In the genomic region with DNA sequence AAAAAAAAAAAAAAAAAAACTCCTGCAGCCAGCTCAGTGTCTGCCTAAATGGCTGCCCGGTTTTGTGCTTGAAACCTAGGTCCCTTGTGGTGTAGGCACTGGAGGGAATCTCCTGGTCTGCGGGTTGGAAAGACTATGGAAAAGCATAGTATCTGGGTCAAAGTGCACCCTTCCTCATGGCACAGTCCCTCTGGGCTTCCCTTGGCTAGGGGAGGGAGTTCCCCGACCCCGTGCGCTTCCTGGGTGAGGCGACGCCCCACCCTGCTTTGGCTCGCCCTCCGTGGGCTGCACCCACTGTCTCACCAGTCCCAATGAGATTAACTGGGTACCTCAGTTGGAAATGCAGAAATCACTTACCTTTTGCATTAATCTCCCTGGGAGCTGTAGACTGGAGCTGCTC, we compare ENCODE assay signal across 19 cellular contexts. TPM values are rescaled to one million over a fixed set of nuclear protein-coding genes. Genes with fewer than 3 reads are reported as not detected.
DNase-seq lines count a peak whose midpoint lies in the region; ATAC-seq and TF ChIP-seq lines count a peak whose summit lies in the region.
"Had no signal": no experiment of that assay in that cellular context is flagged by ENCODE, and none has a peak within 500 bp of the region (broad histone marks: within the 10 kb centered on the region; RNA-seq: fewer than 3 reads in every experiment).

No MANE protein-coding gene starts in this region.

- ATAC-seq in left colon, result peak; percentile 68
- ATAC-seq in GM19467 (IDR thresholded peaks at IDR 0.05; ENCODE audit: unreplicated experiment), result no peak
- ATAC-seq: GM12878 had no signal

- H3K9ac ChIP-seq in HUES6 (ENCODE audit: low read length) (peak overlapping the region; percentile 54), colonic mucosa (ENCODE audit: low read depth in 2 of 2, low read length in 2 of 2) (no peak overlapping the region)
- H3K9ac ChIP-seq: BLaER1 treated with 17β-estradiol and CSF1 and Interleukin-3, amounts not matched to agents 10 nM and 100 nM; GM23248; KMS-11 had no signal

- H3K27me3 ChIP-seq in HUES6 (ENCODE audit: control insufficient read depth, insufficient read depth, low read length) (peaks cover 10% of the 10 kb centered on the region; the same call in 1 of the 2 replicates), colonic mucosa (no peaks in the 10 kb centered on the region), transverse colon (peaks cover 3% of the 10 kb centered on the region)
- H3K27me3 ChIP-seq: BLaER1 treated with 17β-estradiol and CSF1 and Interleukin-3, amounts not matched to agents 10 nM and 100 nM had no signal

- H3K4me3 ChIP-seq in HUES6 (ENCODE audit: low read depth, low read length) (peak overlapping the region; percentile 53; the same call in 1 of the 2 replicates), colonic mucosa (no peak overlapping the region), transverse colon (no peak overlapping the region)
- H3K4me3 ChIP-seq: BLaER1 treated with 17β-estradiol and CSF1 and Interleukin-3, amounts not matched to agents 10 nM and 100 nM; GM12878; GM23248 had no signal

- H3K4me1 ChIP-seq in HUES6 (ENCODE audit: control insufficient read depth, insufficient read depth, low read length), result peaks cover 11% of the 10 kb centered on the region
- H3K4me1 ChIP-seq in colonic mucosa, result no peaks in the 10 kb centered on the region
- H3K4me1 ChIP-seq in transverse colon, result peaks cover 0 to 2% (median 0%) of the 10 kb centered on the region in 4 donors
- H3K4me1 ChIP-seq: BLaER1 treated with 17β-estradiol and CSF1 and Interleukin-3, amounts not matched to agents 10 nM and 100 nM had no signal

- intact Hi-C loops in colonic mucosa (cut with DNase I) (no loop called here), left colon (cut with DNase I, micrococcal nuclease) (no loop called here), transverse colon (cut with DNase I; ENCODE audit: low total_unique reads) (no loop called here)

- peak; percentile 22 for DNase-seq in colonic mucosa
- peak in 1 of 2 donors; percentile 14 for DNase-seq in left colon
- DNase-seq in transverse colon, result peak; percentile 11
- DNase-seq in inferior parietal cortex (ENCODE audit: extremely low spot score), result no peak
- DNase-seq in medulla oblongata (ENCODE audit: extremely low spot score), result no peak
- DNase-seq: DMS53, GM23248, HFFc6, MM.1S, NCI-H187 treated with DMSO at 0.1 percent for 48 hours, NCI-H2171, SIG-M5 had no signal

- no peak for TF ChIP-seq POLR2A in transverse colon (IDR thresholded peaks at IDR 0.05)

- WGBS in transverse colon (ENCODE audit: low coverage in 1 of 2), 2 donors, result 59 to 80% methylated on average over 2 to 6 of the region's 9 CpGs

- H3K36me3 ChIP-seq in HUES6 (ENCODE audit: control insufficient read depth, insufficient read depth, low read length) (no peaks in the 10 kb centered on the region), colonic mucosa (no peaks in the 10 kb centered on the region), transverse colon (no peaks in the 10 kb centered on the region)
- H3K36me3 ChIP-seq: BLaER1 treated with 17β-estradiol and CSF1 and Interleukin-3, amounts not matched to agents 10 nM and 100 nM had no signal

- no peak for TF ChIP-seq CTCF in colonic mucosa (IDR thresholded peaks at IDR 0.05)
- TF ChIP-seq CTCF in transverse colon (IDR thresholded peaks at IDR 0.05), result no peak

- TF ChIP-seq EP300 in transverse colon (IDR thresholded peaks at IDR 0.05; ENCODE audit: low read depth), result no peak

- in situ Hi-C loops in transverse colon (cut with MboI; ENCODE audit: low pct_ligation_motif_present in 1 of 4, low pct_unique_long_range_greater_than_20kb in 1 of 4, low sequenced_read_pairs in 3 of 4), result no loop called here

- H3K9me3 ChIP-seq in HUES6 (ENCODE audit: control insufficient read depth, insufficient read depth, low read depth, low read length) (no peaks in the 10 kb centered on the region), colonic mucosa (no peaks in the 10 kb centered on the region), transverse colon (no peaks in the 10 kb centered on the region)

- no peak overlapping the region for H3K27ac ChIP-seq in HUES6 (ENCODE audit: low read depth, low read length)
- H3K27ac ChIP-seq in colonic mucosa, result no peak overlapping the region
- H3K27ac ChIP-seq in transverse colon, result no peak overlapping the region
- H3K27ac ChIP-seq: BLaER1 treated with 17β-estradiol and CSF1 and Interleukin-3, amounts not matched to agents 10 nM and 100 nM; GM23248; KMS-11 had no signal

RNA-seq across cellular contexts. Expression of a gene that starts 14.3 kb away (rescaled TPM):
- total RNA-seq in colonic mucosa (not detected), left colon (not detected), transverse colon (not detected)
- total RNA-seq: G401, GM12878, GM23248, HFFc6, RPMI7951 had no signal

Comparison
In these comparisons a context has a peak if more than half of its experiments do, and no peak if none do; other contexts are left out.
1. DNase-seq: peak in colonic mucosa (single experiment) and transverse colon (single experiment); none in inferior parietal cortex (single experiment) and medulla oblongata (single experiment).